In genomic region chr4:98627883-98628282, GRCh38 we compare ENCODE assay signal across 13 cellular contexts. TPM values are rescaled to one million over a fixed set of nuclear protein-coding genes. Genes with fewer than 3 reads are reported as not detected.
DNase-seq lines count a peak whose midpoint lies in the region; ATAC-seq, FAIRE-seq and TF ChIP-seq lines count a peak whose summit lies in the region.
"Had no signal": no experiment of that assay in that cellular context is flagged by ENCODE, and none has a peak within 500 bp of the region (broad histone marks: within the 10 kb centered on the region; RNA-seq: fewer than 3 reads in every experiment).

No MANE protein-coding gene starts in this region.

- intact Hi-C loops in Panc1 (cut with micrococcal nuclease; ENCODE audit: unreplicated experiment), result no loop called here
- intact Hi-C loops in sciatic nerve (cut with DNase I), result no loop called here

- H3K4me1 ChIP-seq in Panc1 (ENCODE audit: control insufficient read depth, insufficient read depth, low read length), result peaks cover 84% of the 10 kb centered on the region

- in situ Hi-C loops in Panc1 (cut with HindIII; ENCODE audit: low pct_unique_long_range_greater_than_20kb, low sequenced_read_pairs), result no loop called here

- FAIRE-seq in D721Med (lab: Jason Lieb, UNC), result peak; percentile 90

- no peaks in the 10 kb centered on the region for H3K36me3 ChIP-seq in Panc1 (ENCODE audit: control insufficient read depth, insufficient read depth, low read length)
- H3K36me3 ChIP-seq: MG63 had no signal

- POLR2A ChIA-PET in Panc1 (lab: Charles Lee), result no interaction called here

- BruUV-seq in Panc1 (replicated peaks; lab: Mats Ljungman, UMichigan), result no TSS peak

- DNase-seq in D721Med (ENCODE audit: insufficient read length, low spot score) (no peak), Panc1 (ENCODE audit: low read depth, low spot score) (no peak), epithelial cell of proximal tubule (ENCODE audit: low read depth) (peak; percentile 35), mesothelial cell of epicardium (ENCODE audit: low spot score in 2 of 2, unreplicated experiment in 2 of 2) (no peak), NOMO-1 treated with dmso at 0.1 percent for 144 hours (lab: John Stamatoyannopoulos, UW; ENCODE audit: unreplicated experiment) (no peak), DMS53 treated with DMSO at 0.1 percent for 48 hours (lab: John Stamatoyannopoulos, UW; ENCODE audit: unreplicated experiment) (no peak), sciatic nerve (ENCODE audit: low spot score) (no peak)
- no peak for DNase-seq in stimulated activated CD4-positive, alpha-beta T cell treated with anti-CD3 and anti-CD28 coated beads, Interleukin-12 subunit alpha, Interleukin-12 subunit beta, amount 100 ng/mL, for 4 hours
- DNase-seq: activated CD8-positive, alpha-beta memory T cell treated with anti-CD3 and anti-CD28 coated beads for 24 hours; DMS 273 treated with DMSO at 0.1 percent for 48 hours; MG63; midbrain had no signal

- H3K27me3 ChIP-seq in Panc1 (ENCODE audit: control insufficient read depth, insufficient read depth, low read length), result no peaks in the 10 kb centered on the region
- H3K27me3 ChIP-seq: MG63 had no signal

- CTCF ChIA-PET in Panc1 (lab: Charles Lee), result no interaction called here

- no peak for TF ChIP-seq CTCF in D721Med (IDR thresholded peaks at IDR 0.05; ENCODE audit: insufficient read depth, missing control alignments)
- no peak for TF ChIP-seq CTCF in Panc1 (IDR thresholded peaks at IDR 0.05)
- TF ChIP-seq CTCF in epithelial cell of proximal tubule (conservative IDR thresholded peaks at IDR 0.05; ENCODE audit: low read depth, low read length), result no peak
- TF ChIP-seq CTCF in mesothelial cell of epicardium (IDR thresholded peaks at IDR 0.05; ENCODE audit: unreplicated experiment), result no peak

- no peak overlapping the region for H3K4me3 ChIP-seq in Panc1 (ENCODE audit: low read depth in 2 of 2, low read length in 2 of 2)
- no peak overlapping the region for H3K4me3 ChIP-seq in epithelial cell of proximal tubule (ENCODE audit: low read depth, low read length)
- H3K4me3 ChIP-seq: MG63 had no signal

- H3K36me3 Mint-ChIP-seq in mesothelial cell of epicardium, result no peaks in the 10 kb centered on the region
- H3K36me3 Mint-ChIP-seq: stimulated activated memory B cell treated with anti-CD40 and anti-IgM and Interleukin-4, amounts not matched to agents 10 μg/mL and 1 μg/mL and 100 μg/mL, for 72 hours had no signal

- H3K27ac ChIP-seq in Panc1 (ENCODE audit: low read length), result peak overlapping the region; percentile 82

- H3K27ac Mint-ChIP-seq in mesothelial cell of epicardium, result peak overlapping the region; percentile 47
- H3K27ac Mint-ChIP-seq: stimulated activated memory B cell treated with anti-CD40 and anti-IgM and Interleukin-4, amounts not matched to agents 10 μg/mL and 1 μg/mL and 100 μg/mL, for 72 hours had no signal

- H3K4me1 Mint-ChIP-seq in mesothelial cell of epicardium, result peaks cover 26% of the 10 kb centered on the region

- H3K9me3 ChIP-seq in Panc1 (ENCODE audit: control insufficient read depth, insufficient read depth, low read depth, low read length), result no peaks in the 10 kb centered on the region

- H3K9me3 Mint-ChIP-seq in mesothelial cell of epicardium, result no peaks in the 10 kb centered on the region
- H3K9me3 Mint-ChIP-seq: stimulated activated memory B cell treated with anti-CD40 and anti-IgM and Interleukin-4, amounts not matched to agents 10 μg/mL and 1 μg/mL and 100 μg/mL, for 72 hours had no signal

- no peak overlapping the region for H3K4me3 Mint-ChIP-seq in mesothelial cell of epicardium
- H3K4me3 Mint-ChIP-seq: stimulated activated memory B cell treated with anti-CD40 and anti-IgM and Interleukin-4, amounts not matched to agents 10 μg/mL and 1 μg/mL and 100 μg/mL, for 72 hours had no signal

- ATAC-seq in Panc1 (peak; percentile 47; the same call in 1 of the 2 replicates), sciatic nerve (no peak)
- ATAC-seq: stimulated activated memory B cell treated with anti-CD40 and anti-IgM and Interleukin-4, amounts not matched to agents 10 μg/mL and 1 μg/mL and 100 μg/mL, for 72 hours had no signal

- no peaks in the 10 kb centered on the region for H3K27me3 Mint-ChIP-seq in mesothelial cell of epicardium (ENCODE audit: low read depth)
- H3K27me3 Mint-ChIP-seq: stimulated activated memory B cell treated with anti-CD40 and anti-IgM and Interleukin-4, amounts not matched to agents 10 μg/mL and 1 μg/mL and 100 μg/mL, for 72 hours had no signal

RNA-seq across cellular contexts. Expression of gene TSPAN5, which starts 30.5 kb away (rescaled TPM):
- 61.9 TPM for total RNA-seq in Panc1 (2021; ENCODE audit: unreplicated experiment)
- polyA plus RNA-seq in Panc1 (2012; ENCODE audit: insufficient read length), result 45.8 TPM
- total RNA-seq in epithelial cell of proximal tubule, result 24.9 and 30.2 TPM in 2 replicates
- 12.7 to 14.7 TPM (median 13.8 TPM) in 3 replicates for total RNA-seq in mesothelial cell of epicardium
- total RNA-seq in sciatic nerve, result 19.1 TPM
